11 cellular contexts compared by ENCODE assay signal in genomic region chr2:127176371-127177311, GRCh38. TPM values are rescaled to one million over a fixed set of nuclear protein-coding genes. Genes with fewer than 3 reads are reported as not detected.
DNase-seq lines count a peak whose midpoint lies in the region; ATAC-seq, FAIRE-seq and TF ChIP-seq lines count a peak whose summit lies in the region.
"Had no signal": no experiment of that assay in that cellular context is flagged by ENCODE, and none has a peak within 500 bp of the region (broad histone marks: within the 10 kb centered on the region; RNA-seq: fewer than 3 reads in every experiment).

No MANE protein-coding gene starts in this region.

- no peaks in the 10 kb centered on the region for H3K36me3 ChIP-seq in astrocyte (ENCODE audit: insufficient read depth, low read length)
- H3K36me3 ChIP-seq: neutrophil had no signal

- peaks cover 22% of the 10 kb centered on the region for H3K4me1 Mint-ChIP-seq in astrocyte (ENCODE audit: low read depth, unreplicated experiment)
- H3K4me1 Mint-ChIP-seq: activated naive CD4-positive, alpha-beta T cell treated with anti-CD3 and anti-CD28 coated beads, Interleukin-2, amount 50 U/mL, for 24 hours had no signal

- no peaks in the 10 kb centered on the region for H4K20me1 ChIP-seq in astrocyte (ENCODE audit: insufficient read depth, low read length)

- H3K36me3 Mint-ChIP-seq in astrocyte (ENCODE audit: low read depth, unreplicated experiment) = peaks cover 3% of the 10 kb centered on the region
- H3K36me3 Mint-ChIP-seq: activated naive CD4-positive, alpha-beta T cell treated with anti-CD3 and anti-CD28 coated beads, Interleukin-2, amount 50 U/mL, for 24 hours had no signal

- peaks cover 2% of the 10 kb centered on the region for H3K27me3 Mint-ChIP-seq in astrocyte (ENCODE audit: low read depth, unreplicated experiment)
- H3K27me3 Mint-ChIP-seq: activated naive CD4-positive, alpha-beta T cell treated with anti-CD3 and anti-CD28 coated beads, Interleukin-2, amount 50 U/mL, for 24 hours had no signal

- H3K27ac ChIP-seq in astrocyte (ENCODE audit: low read depth, low read length) = no peak overlapping the region
- H3K27ac ChIP-seq: neutrophil had no signal

- DNase-seq in GM04503 (ENCODE audit: low read depth) = peak; percentile 84
- no peak for DNase-seq in astrocyte (ENCODE audit: low read depth)
- DNase-seq in islet precursor cell = peak; percentile 52
- peak; percentile 68 for DNase-seq in retina
- DNase-seq in frontal cortex (ENCODE audit: low spot score in 2 of 2) = no peak

- no peaks in the 10 kb centered on the region for H3K9me3 ChIP-seq in astrocyte (ENCODE audit: insufficient read depth, low read depth, low read length)
- H3K9me3 ChIP-seq: neutrophil had no signal

- H3K4me3 ChIP-seq in astrocyte (ENCODE audit: insufficient read depth, low read depth, low read length) = no peak overlapping the region
- H3K4me3 ChIP-seq: GM12878 had no signal

- H3K4me3 Mint-ChIP-seq in astrocyte (ENCODE audit: unreplicated experiment) = no peak overlapping the region
- H3K4me3 Mint-ChIP-seq: activated naive CD4-positive, alpha-beta T cell treated with anti-CD3 and anti-CD28 coated beads, Interleukin-2, amount 50 U/mL, for 24 hours had no signal

- no peak for TF ChIP-seq CTCF in astrocyte (IDR thresholded peaks at IDR 0.05; ENCODE audit: insufficient read depth, low read depth, low read length)

- peak overlapping the region; percentile 28 for H2AFZ ChIP-seq in astrocyte (ENCODE audit: low read depth, low read length)

- H3K4me2 ChIP-seq in astrocyte (ENCODE audit: low read length) = no peak overlapping the region

- H3K4me1 ChIP-seq in astrocyte (ENCODE audit: insufficient read depth, low read length) = peaks cover 13% of the 10 kb centered on the region

- H3K27ac Mint-ChIP-seq in astrocyte (ENCODE audit: unreplicated experiment) = no peak overlapping the region
- H3K27ac Mint-ChIP-seq: activated naive CD4-positive, alpha-beta T cell treated with anti-CD3 and anti-CD28 coated beads, Interleukin-2, amount 50 U/mL, for 24 hours had no signal

- H3K9ac ChIP-seq in astrocyte (ENCODE audit: low read length) = no peak overlapping the region

- H3K9me3 Mint-ChIP-seq in astrocyte (ENCODE audit: unreplicated experiment) = peaks cover 7% of the 10 kb centered on the region
- H3K9me3 Mint-ChIP-seq: activated naive CD4-positive, alpha-beta T cell treated with anti-CD3 and anti-CD28 coated beads, Interleukin-2, amount 50 U/mL, for 24 hours had no signal

- FAIRE-seq in astrocyte (lab: Jason Lieb, UNC) (no peak), frontal cortex (lab: Jason Lieb, UNC) (no peak)
- FAIRE-seq: GM12878 had no signal

- H3K79me2 ChIP-seq in astrocyte (ENCODE audit: insufficient read depth, low read length) = no peaks in the 10 kb centered on the region

- ATAC-seq in GM21737 (IDR thresholded peaks at IDR 0.05; ENCODE audit: unreplicated experiment) (no peak), HG02623 (IDR thresholded peaks at IDR 0.05; ENCODE audit: unreplicated experiment) (no peak), GM18520 (IDR thresholded peaks at IDR 0.05; ENCODE audit: unreplicated experiment) (no peak)
- ATAC-seq: GM12878 had no signal

- H3K27me3 ChIP-seq in astrocyte (ENCODE audit: insufficient read depth, low read length) = no peaks in the 10 kb centered on the region
- H3K27me3 ChIP-seq: neutrophil had no signal

RNA-seq across cellular contexts. Expression of gene CYP27C1, which starts 43.5 kb away (rescaled TPM):
- total RNA-seq in astrocyte = 4.4 and 5.7 TPM in 2 replicates
- total RNA-seq in frontal cortex = 2.4 TPM
- total RNA-seq: GM12878 had no signal

Comparison
In these comparisons a context has a peak if more than half of its experiments do, and no peak if none do; other contexts are left out.
1. DNase-seq: peak in GM04503 (single experiment), islet precursor cell (single experiment) and retina (single experiment); none in astrocyte (single experiment) and frontal cortex (0 of 2).